Comparison of ENCODE assay signal across 21 cellular contexts in the genomic region with DNA sequence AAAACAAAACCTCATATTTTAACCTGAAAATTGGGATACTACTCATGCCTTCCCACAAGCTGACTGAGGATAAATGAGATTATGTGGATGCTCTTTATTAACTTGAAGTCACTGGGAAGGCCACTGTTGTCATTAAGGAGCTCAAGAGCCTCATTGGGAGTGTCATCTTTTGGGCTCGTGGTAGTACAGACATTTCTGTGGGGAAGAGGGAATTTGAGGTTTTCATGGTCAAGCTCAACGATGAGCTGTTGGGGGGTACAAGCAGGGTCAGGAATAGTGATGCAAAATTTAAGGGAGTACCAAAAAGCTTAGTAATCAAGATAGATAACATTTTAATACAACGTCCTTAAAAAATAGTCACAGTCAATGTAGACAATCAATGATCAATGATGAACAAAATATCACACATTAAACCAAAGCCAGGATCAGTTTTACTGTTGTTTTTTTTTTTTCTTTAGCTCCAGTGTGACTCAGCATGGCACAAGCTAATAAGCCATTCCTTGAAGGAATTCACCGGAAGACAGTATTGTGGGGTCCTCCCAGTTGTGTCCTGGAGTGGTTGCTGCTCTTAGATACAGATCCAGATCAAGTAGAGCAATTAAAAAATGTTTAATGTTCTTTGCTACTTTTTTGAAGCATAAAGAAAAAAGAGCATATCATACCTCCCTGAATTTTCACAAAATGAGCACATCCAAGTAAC.
DNase-seq lines count a peak whose midpoint lies in the region.
"Had no signal": no experiment of that assay in that cellular context is flagged by ENCODE, and none has a peak within 500 bp of the region (broad histone marks: within the 10 kb centered on the region; RNA-seq: fewer than 3 reads in every experiment).

No MANE protein-coding gene starts in this region.

- H3K36me3 ChIP-seq in Karpas-422 (ENCODE audit: insufficient read depth, low read length), result no peaks in the 10 kb centered on the region
- H3K36me3 ChIP-seq: BE2C, MG63 had no signal

- no peaks in the 10 kb centered on the region for H3K9me3 ChIP-seq in Karpas-422 (ENCODE audit: low read length)
- H3K9me3 ChIP-seq: BE2C, MG63 had no signal

- no peak overlapping the region for H2AFZ ChIP-seq in Karpas-422 (ENCODE audit: low read length)

- H3K27ac ChIP-seq in Karpas-422 (ENCODE audit: low read length), result no peak overlapping the region

- H3K9ac ChIP-seq in Karpas-422 (ENCODE audit: low read length), result no peak overlapping the region
- H3K9ac ChIP-seq: SK-N-SH had no signal

- H3K4me1 ChIP-seq in Karpas-422 (ENCODE audit: low read length), result no peaks in the 10 kb centered on the region
- H3K4me1 ChIP-seq: BE2C had no signal

- H3K4me3 ChIP-seq in Karpas-422 (ENCODE audit: low read length), result no peak overlapping the region
- H3K4me3 ChIP-seq: MG63 had no signal

- no peaks in the 10 kb centered on the region for H3K9me2 ChIP-seq in Karpas-422 (replicated peaks; ENCODE audit: insufficient read depth, low read length)
- H3K9me2 ChIP-seq: SK-N-SH had no signal

- no peak overlapping the region for H3K4me2 ChIP-seq in Karpas-422 (ENCODE audit: low read depth, low read length, poor library complexity, severe bottlenecking)
- H3K4me2 ChIP-seq: SK-N-SH had no signal

- no peaks in the 10 kb centered on the region for H3K27me3 ChIP-seq in Karpas-422 (ENCODE audit: low read length)
- H3K27me3 ChIP-seq: BE2C, MG63 had no signal

- DNase-seq in EL (peak; percentile 66), NCI-H82 (lab: John Stamatoyannopoulos, UW) (peak; percentile 62), astrocyte of the hippocampus (ENCODE audit: low read depth, low spot score) (peak; percentile 31), myocyte (ENCODE audit: low read depth) (peak; percentile 86), NCI-H748 (lab: John Stamatoyannopoulos, UW; ENCODE audit: unreplicated experiment) (no peak), Karpas-422 (no peak), GOT3 (lab: John Stamatoyannopoulos, UW) (no peak)
- DNase-seq in activated CD4-positive, alpha-beta T cell treated with anti-CD3 and anti-CD28 coated beads, Interleukin-2, amount 50 U/mL, for 1 hour, result no peak
- DNase-seq: BE2C; CD4-positive, CD25-positive, alpha-beta regulatory T cell; COR-L47; HFFc6; KG1; MG63; NCI-H1092; NCI-H1436 treated with DMSO at 0.1 percent for 48 hours; NCI-H2029; NCI-H2171; NCI-H526 treated with DMSO at 0.1 percent for 48 hours; Right ventricle myocardium superior; SK-N-SH had no signal

- H4K20me1 ChIP-seq in Karpas-422 (ENCODE audit: insufficient read depth, low read depth, low read length), result no peaks in the 10 kb centered on the region

- no peaks in the 10 kb centered on the region for H3K79me2 ChIP-seq in Karpas-422 (ENCODE audit: low read length)

Comparison
In these comparisons a context has a peak if more than half of its experiments do, and no peak if none do; other contexts are left out.
1. DNase-seq: peak in EL (single experiment), NCI-H82 (single experiment), astrocyte of the hippocampus (single experiment) and myocyte (single experiment); none in NCI-H748 (single experiment), Karpas-422 (single experiment), GOT3 (single experiment) and activated CD4-positive, alpha-beta T cell treated with anti-CD3 and anti-CD28 coated beads, Interleukin-2, amount 50 U/mL, for 1 hour (single experiment).